9 cellular contexts compared by ENCODE assay signal in the genomic region with DNA sequence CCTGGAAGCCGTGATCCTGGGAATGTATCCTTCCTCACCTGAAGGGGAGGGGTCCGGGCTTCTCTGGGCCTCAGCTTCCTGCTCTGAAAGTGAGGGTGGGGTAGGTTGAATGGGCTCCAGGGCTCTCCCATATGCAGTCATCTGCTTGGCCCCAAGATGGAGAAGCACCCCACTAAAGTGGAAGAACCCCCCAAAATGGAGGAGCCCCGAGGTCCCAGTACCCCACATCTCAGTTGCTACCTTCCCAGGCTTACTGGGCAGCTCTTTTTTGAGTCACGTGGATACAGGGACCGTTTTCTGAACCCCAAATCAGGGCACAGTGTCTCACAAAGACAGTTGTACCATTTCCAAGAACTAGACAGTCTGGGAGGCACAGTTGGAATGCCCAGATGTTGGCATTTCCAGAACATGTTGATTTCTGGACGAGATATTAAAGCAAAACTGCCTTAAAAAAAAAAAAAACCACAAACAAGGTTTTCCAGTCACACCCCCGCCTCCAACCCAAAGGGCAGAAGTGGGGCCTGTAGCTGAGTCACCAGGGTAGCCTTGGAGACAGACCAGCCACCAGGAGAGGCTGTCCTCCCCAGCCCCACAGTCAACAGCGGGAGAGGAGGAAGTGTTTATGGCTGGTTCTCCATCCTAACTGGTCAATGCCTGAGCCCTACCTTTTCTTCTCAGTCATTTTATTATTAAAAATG. TPM values are rescaled to one million over a fixed set of nuclear protein-coding genes. Genes with fewer than 3 reads are reported as not detected.
DNase-seq lines count a peak whose midpoint lies in the region; ATAC-seq, FAIRE-seq and TF ChIP-seq lines count a peak whose summit lies in the region.
"Had no signal": no experiment of that assay in that cellular context is flagged by ENCODE, and none has a peak within 500 bp of the region (broad histone marks: within the 10 kb centered on the region; RNA-seq: fewer than 3 reads in every experiment).

No MANE protein-coding gene starts in this region.

- peak overlapping the region; percentile 95 for H3K27ac Mint-ChIP-seq in mesothelial cell of epicardium
- H3K27ac Mint-ChIP-seq in effector memory CD8-positive, alpha-beta T cell = no peak overlapping the region
- H3K27ac Mint-ChIP-seq: activated naive CD4-positive, alpha-beta T cell treated with anti-CD3 and anti-CD28 coated beads, Interleukin-2, amount 50 U/mL, for 24 hours had no signal

- FAIRE-seq in RCC 7860 (lab: Jason Lieb, UNC) (peak; percentile 16), endometrium (lab: Jason Lieb, UNC) (peak; percentile 86)

- no peak for TF ChIP-seq CTCF in mesothelial cell of epicardium (IDR thresholded peaks at IDR 0.05; ENCODE audit: unreplicated experiment)

- DNase-seq in Daoy (ENCODE audit: low read depth) (peak; percentile 94), RCC 7860 (ENCODE audit: low spot score) (peak; percentile 20), mesothelial cell of epicardium (ENCODE audit: low spot score in 2 of 2, unreplicated experiment in 2 of 2) (no peak), D341Med (ENCODE audit: low spot score) (no peak), RKO (ENCODE audit: low spot score) (no peak)
- DNase-seq in effector memory CD8-positive, alpha-beta T cell = no peak
- no peak for DNase-seq in stimulated activated naive CD4-positive, alpha-beta T cell (lab: John Stamatoyannopoulos, UW)

- H3K4me1 Mint-ChIP-seq in mesothelial cell of epicardium = peaks cover 26% of the 10 kb centered on the region
- H3K4me1 Mint-ChIP-seq in effector memory CD8-positive, alpha-beta T cell (ENCODE audit: low read depth in 2 of 2) = peaks cover 2 to 12% of the 10 kb centered on the region in 2 donors

- H3K36me3 Mint-ChIP-seq in mesothelial cell of epicardium = peaks cover 11% of the 10 kb centered on the region
- H3K36me3 Mint-ChIP-seq in effector memory CD8-positive, alpha-beta T cell (ENCODE audit: insufficient read depth) = peaks cover under 1% of the 10 kb centered on the region
- H3K36me3 Mint-ChIP-seq: activated naive CD4-positive, alpha-beta T cell treated with anti-CD3 and anti-CD28 coated beads, Interleukin-2, amount 50 U/mL, for 24 hours had no signal

- H3K4me3 Mint-ChIP-seq in mesothelial cell of epicardium = no peak overlapping the region
- H3K4me3 Mint-ChIP-seq in effector memory CD8-positive, alpha-beta T cell = no peak overlapping the region
- H3K4me3 Mint-ChIP-seq: activated naive CD4-positive, alpha-beta T cell treated with anti-CD3 and anti-CD28 coated beads, Interleukin-2, amount 50 U/mL, for 24 hours had no signal

- no peak for ATAC-seq in effector memory CD8-positive, alpha-beta T cell (replicated peaks)

- H3K9me3 Mint-ChIP-seq in mesothelial cell of epicardium = no peaks in the 10 kb centered on the region
- H3K9me3 Mint-ChIP-seq in effector memory CD8-positive, alpha-beta T cell = no peaks in the 10 kb centered on the region
- H3K9me3 Mint-ChIP-seq: activated naive CD4-positive, alpha-beta T cell treated with anti-CD3 and anti-CD28 coated beads, Interleukin-2, amount 50 U/mL, for 24 hours had no signal

- H3K27me3 Mint-ChIP-seq in mesothelial cell of epicardium (ENCODE audit: low read depth) = no peaks in the 10 kb centered on the region
- no peaks in the 10 kb centered on the region for H3K27me3 Mint-ChIP-seq in effector memory CD8-positive, alpha-beta T cell
- H3K27me3 Mint-ChIP-seq: activated naive CD4-positive, alpha-beta T cell treated with anti-CD3 and anti-CD28 coated beads, Interleukin-2, amount 50 U/mL, for 24 hours had no signal

RNA-seq across cellular contexts. Expression of gene VASH1, which starts 12.1 kb away (rescaled TPM):
- total RNA-seq in Daoy (2014; rRNA removed; shearing (Covaris generic)) = 2.7 and 2.9 TPM in 2 replicates
- total RNA-seq in mesothelial cell of epicardium = 51.2 to 57.6 TPM (median 55.5 TPM) in 3 replicates

RNA-seq across cellular contexts. Expression of gene ANGEL1, which starts 39.3 kb away (rescaled TPM):
- total RNA-seq in Daoy (2014; rRNA removed; shearing (Covaris generic)) = 7.4 and 9.6 TPM in 2 replicates
- 36.3 to 39.9 TPM (median 39.4 TPM) in 3 replicates for total RNA-seq in mesothelial cell of epicardium

RNA-seq across cellular contexts. Expression of gene LRRC74A, which starts 52.9 kb away (rescaled TPM):
- not detected in 2 replicates for total RNA-seq in Daoy (2014; rRNA removed; shearing (Covaris generic))
- total RNA-seq in mesothelial cell of epicardium = not detected in 3 replicates

Comparison
In these comparisons a context has a peak if more than half of its experiments do, and no peak if none do; other contexts are left out.
1. DNase-seq: peak in Daoy (single experiment) and RCC 7860 (single experiment); none in mesothelial cell of epicardium (0 of 2), D341Med (single experiment), RKO (single experiment), effector memory CD8-positive, alpha-beta T cell (0 of 3) and stimulated activated naive CD4-positive, alpha-beta T cell (0 of 6).
2. RNA of gene VASH1, which starts 12.1 kb away (total RNA-seq): 51.2 to 57.6 TPM in mesothelial cell of epicardium; 2.7 to 2.9 TPM in Daoy; every median in the first group is over 10 times any median in the second.